1 cellular context compared by ENCODE assay signal in the genomic region with DNA sequence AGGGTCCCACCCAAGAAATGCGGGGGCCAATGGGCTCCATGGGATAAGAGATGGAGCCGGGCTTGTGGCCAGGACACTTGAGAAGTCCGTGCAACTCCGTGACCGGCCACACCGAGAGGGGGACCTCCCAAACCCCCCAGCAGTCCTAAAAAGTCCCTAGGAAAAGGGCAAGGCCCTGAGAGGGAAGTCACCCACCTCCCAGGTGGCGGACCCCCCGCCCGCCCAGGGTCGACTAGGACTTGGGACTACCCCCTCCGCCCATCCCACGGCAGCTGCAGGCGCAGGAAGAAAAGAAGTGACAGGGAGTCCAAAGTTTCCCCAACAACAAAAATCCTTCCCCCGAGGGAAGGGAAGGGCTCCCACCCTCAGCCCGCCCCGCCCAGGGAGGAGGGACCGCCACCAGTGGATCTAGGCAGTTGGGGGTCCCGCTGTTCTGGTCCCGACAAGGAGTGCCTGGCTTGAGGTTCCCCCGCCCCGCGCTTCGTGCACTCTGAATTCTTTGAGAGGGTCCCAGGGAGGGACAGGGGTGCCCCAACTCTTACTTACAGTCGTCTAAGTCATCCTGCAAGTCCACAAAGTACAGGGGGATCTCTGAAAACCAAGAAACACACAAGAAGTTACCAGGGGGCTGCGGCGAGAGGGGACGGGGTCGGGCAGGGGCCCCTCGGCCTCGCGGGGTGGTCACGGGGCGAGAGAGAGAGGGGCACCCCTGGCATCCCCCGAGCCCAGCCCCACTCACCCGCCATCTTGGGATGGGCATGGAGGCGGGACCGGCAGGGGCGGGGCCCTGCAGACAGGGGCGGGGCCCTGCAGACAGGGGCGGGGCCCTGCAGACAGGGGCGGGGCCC.
TF ChIP-seq lines count a peak whose summit lies in the region.

No MANE protein-coding gene starts in this region.

TF ChIP-seq in HepG2, 621 proteins besides CTCF, POLR2A, EP300 and RAD21 (continued from another document):
- TF ChIP-seq EED (CRISPR knock-in tag; IDR thresholded peaks at IDR 0.05) (0 out of 2 replicates have a peak, but pooled peaks have one; percentile 30), SP1 (IDR thresholded peaks at IDR 0.05) (no peak), SP1 (CRISPR knock-in tag; IDR thresholded peaks at IDR 0.05) (peak; percentile 75; the same call in 1 of the 2 replicates), POGZ (CRISPR knock-in tag; IDR thresholded peaks at IDR 0.05) (peak; percentile 37), CBX5 (CRISPR knock-in tag; IDR thresholded peaks at IDR 0.05; ENCODE audit: borderline replicate concordance) (0 out of 2 replicates have a peak, but pooled peaks have one; percentile 34), RBM39 (IDR thresholded peaks at IDR 0.05; ENCODE audit: low read depth, low read length, poor library complexity, severe bottlenecking) (peak; percentile 68), ZIK1 (CRISPR knock-in tag; IDR thresholded peaks at IDR 0.05; ENCODE audit: borderline replicate concordance, low read depth) (0 out of 2 replicates have a peak, but pooled peaks have one; percentile 8), HNRNPL (IDR thresholded peaks at IDR 0.05; ENCODE audit: low read depth, low read length) (0 out of 2 replicates have a peak, but pooled peaks have one; percentile 46), HHEX (CRISPR knock-in tag; IDR thresholded peaks at IDR 0.05) (0 out of 2 replicates have a peak, but pooled peaks have one; percentile 4), ZNF772 (CRISPR knock-in tag; IDR thresholded peaks at IDR 0.05) (no peak), ZNF644 (CRISPR knock-in tag; IDR thresholded peaks at IDR 0.05; ENCODE audit: low read depth) (0 out of 2 replicates have a peak, but pooled peaks have one; percentile 32), ZNF558 (CRISPR knock-in tag; IDR thresholded peaks at IDR 0.05; ENCODE audit: borderline replicate concordance) (no peak), RFXAP (CRISPR knock-in tag; IDR thresholded peaks at IDR 0.05; ENCODE audit: borderline replicate concordance) (0 out of 2 replicates have a peak, but pooled peaks have one; percentile 5), EHMT2 (IDR thresholded peaks at IDR 0.05; ENCODE audit: borderline replicate concordance, low read depth, low read length) (0 out of 2 replicates have a peak, but pooled peaks have one; percentile 33), NFKB2 (CRISPR knock-in tag; IDR thresholded peaks at IDR 0.05; ENCODE audit: borderline replicate concordance) (peak; percentile 41; the same call in 1 of the 2 replicates), ZNF598 (CRISPR knock-in tag; IDR thresholded peaks at IDR 0.05; ENCODE audit: borderline replicate concordance) (peak; percentile 81; the same call in 1 of the 2 replicates)
